In the genomic region with DNA sequence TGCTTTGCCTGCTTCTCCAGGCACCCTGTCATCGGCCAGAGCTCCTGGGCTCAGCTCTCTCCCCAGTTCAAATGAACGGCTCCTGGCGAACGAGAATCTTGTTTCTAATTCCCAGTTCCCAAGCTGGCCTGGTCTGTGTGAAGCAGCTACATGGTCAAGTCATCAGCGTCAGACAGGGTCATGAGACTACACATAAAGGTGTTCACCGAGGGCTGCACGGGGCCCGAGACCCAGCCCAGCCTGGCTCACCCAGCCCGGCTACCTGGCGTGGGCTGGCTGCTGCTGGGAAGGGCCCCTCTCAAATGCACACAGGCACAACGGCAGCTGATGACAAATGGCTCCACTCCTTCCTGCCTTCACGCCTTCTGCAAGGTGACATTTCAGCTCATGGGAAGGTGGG, we compare ENCODE assay signal across 17 cellular contexts.
"Had no signal": no experiment of that assay in that cellular context is flagged by ENCODE, and none has a peak within 500 bp of the region (broad histone marks: within the 10 kb centered on the region; RNA-seq: fewer than 3 reads in every experiment).

No MANE protein-coding gene starts in this region.

- H3K4me3 ChIP-seq: esophagus squamous epithelium, gastroesophageal sphincter, hepatocyte, psoas muscle had no signal

- H3K4me1 ChIP-seq: parathyroid adenoma had no signal

- H3K9me3 ChIP-seq: psoas muscle had no signal

- H3K36me3 Mint-ChIP-seq: type B pancreatic cell had no signal

- DNase-seq: effector memory CD8-positive, alpha-beta T cell; esophagus squamous epithelium; foreskin fibroblast; mesendoderm; naive B cell; nephron progenitor cell; retina; stimulated activated CD4-positive, alpha-beta T cell treated with anti-CD3 and anti-CD28 coated beads, Interleukin-2, amount 100 ng/mL, for 24 hours; stimulated activated naive CD4-positive, alpha-beta T cell treated with Interleukin-2 at 50 U/mL for 16 hours had no signal

- ATAC-seq: effector memory CD8-positive, alpha-beta T cell; gastroesophageal sphincter; left lobe of liver; psoas muscle; sciatic nerve had no signal

- H3K4me3 Mint-ChIP-seq: dendritic cell treated with granulocyte-macrophage colony-stimulating factor and Interleukin-4, amounts not matched to agents 40 ng/mL and 50 ng/mL, for 4 days; effector memory CD8-positive, alpha-beta T cell; naive B cell; nephron progenitor cell; type B pancreatic cell had no signal

- H3K27ac Mint-ChIP-seq: dendritic cell treated with granulocyte-macrophage colony-stimulating factor and Interleukin-4, amounts not matched to agents 40 ng/mL and 50 ng/mL, for 4 days; effector memory CD8-positive, alpha-beta T cell; nephron progenitor cell; type B pancreatic cell had no signal

- H3K36me3 ChIP-seq: esophagus squamous epithelium, gastroesophageal sphincter had no signal

- H3K27ac ChIP-seq: esophagus squamous epithelium, gastroesophageal sphincter, hepatocyte, parathyroid adenoma, psoas muscle had no signal

- H3K4me1 Mint-ChIP-seq: naive B cell had no signal

- H3K27me3 ChIP-seq: esophagus squamous epithelium, gastroesophageal sphincter, hepatocyte had no signal

- H3K9me3 Mint-ChIP-seq: effector memory CD8-positive, alpha-beta T cell; type B pancreatic cell had no signal
